1 cellular context compared by ENCODE assay signal in genomic region chr2:85445316-85446295, GRCh38.
A peak's percentile ranks its signal among the peaks of the same experiment; 100 is the strongest.
TF ChIP-seq lines count a peak whose summit lies in the region.

No MANE protein-coding gene starts in this region.

TF ChIP-seq in K562, 482 proteins besides CTCF, POLR2A, EP300 and RAD21 (continued from another document):
- no peak for TF ChIP-seq LEF1 (IDR thresholded peaks at IDR 0.05)
- TF ChIP-seq SREBF1 (IDR thresholded peaks at IDR 0.05; ENCODE audit: borderline replicate concordance, low read depth, low read length) = no peak
- TF ChIP-seq CEBPG (CRISPR knock-in tag; IDR thresholded peaks at IDR 0.05) = peak; percentile 51; the same call in 1 of the 2 replicates
- TF ChIP-seq CEBPG (tag; conservative IDR thresholded peaks at IDR 0.05 in 1 of 2, IDR thresholded peaks at IDR 0.05 in 1 of 2) = peak; percentile 53 to 86; a peak in 3 of 4 replicates
- TF ChIP-seq CAMTA2 (CRISPR knock-in tag; conservative IDR thresholded peaks at IDR 0.05) = no peak
- TF ChIP-seq SMAD4 (CRISPR knock-in tag; conservative IDR thresholded peaks at IDR 0.05) = 0 out of 2 replicates have a peak, but pooled peaks have one; percentile 63
- no peak for TF ChIP-seq MEIS2 (IDR thresholded peaks at IDR 0.05; ENCODE audit: partially characterized antibody)
- TF ChIP-seq NR2C2 (CRISPR knock-in tag; IDR thresholded peaks at IDR 0.05) = no peak
- TF ChIP-seq NR2C2 (tag; IDR thresholded peaks at IDR 0.05) = peak; percentile 24; the same call in 1 of the 2 replicates
- 0 out of 2 replicates have a peak, but pooled peaks have one; percentile 22 for TF ChIP-seq NFRKB (IDR thresholded peaks at IDR 0.05; ENCODE audit: low read depth)
- no peak for TF ChIP-seq POLR2B (IDR thresholded peaks at IDR 0.05; ENCODE audit: low read depth, partially characterized antibody)
- no peak for TF ChIP-seq CBX8 (IDR thresholded peaks at IDR 0.05; ENCODE audit: borderline replicate concordance, extremely low read depth, low read depth, low read length, poor library complexity, severe bottlenecking)
- no peak for TF ChIP-seq ZNF212 (CRISPR knock-in tag; IDR thresholded peaks at IDR 0.05)
- TF ChIP-seq ATF7 (IDR thresholded peaks at IDR 0.05) = peak; percentile 39; the same call in 1 of the 2 replicates
- no peak for TF ChIP-seq E2F5 (CRISPR knock-in tag; IDR thresholded peaks at IDR 0.05)
- 0 out of 2 replicates have a peak, but pooled peaks have one; percentile 16 for TF ChIP-seq GABPA (tag; conservative IDR thresholded peaks at IDR 0.05; ENCODE audit: low read depth)
- TF ChIP-seq GATAD2A (IDR thresholded peaks at IDR 0.05) = no peak
- TF ChIP-seq ZNF280A (IDR thresholded peaks at IDR 0.05; ENCODE audit: low read depth, partially characterized antibody) = no peak
- TF ChIP-seq FOXK2 (conservative IDR thresholded peaks at IDR 0.05 in 1 of 2, IDR thresholded peaks at IDR 0.05 in 1 of 2; ENCODE audit: low read depth in 2 of 2) = no peak
- 0 out of 2 replicates have a peak, but pooled peaks have one; percentile 24 for TF ChIP-seq MEF2D (tag; conservative IDR thresholded peaks at IDR 0.05; ENCODE audit: low read depth)
- TF ChIP-seq TARDBP (IDR thresholded peaks at IDR 0.05) = no peak
- no peak for TF ChIP-seq ZNF253 (CRISPR knock-in tag; conservative IDR thresholded peaks at IDR 0.05)
- TF ChIP-seq ETV1 (tag; conservative IDR thresholded peaks at IDR 0.05; ENCODE audit: low read depth) = no peak
- TF ChIP-seq ATF4 (CRISPR knock-in tag; IDR thresholded peaks at IDR 0.05) = peak; percentile 50; the same call in 1 of the 2 replicates
- TF ChIP-seq ZNF583 (CRISPR knock-in tag; IDR thresholded peaks at IDR 0.05) = 0 out of 2 replicates have a peak, but pooled peaks have one; percentile 22
- no peak for TF ChIP-seq KLF13 (tag; IDR thresholded peaks at IDR 0.05; ENCODE audit: borderline replicate concordance, low read depth)
- TF ChIP-seq USF1 (CRISPR knock-in tag; IDR thresholded peaks at IDR 0.05) = no peak
- peak; percentile 53; the same call in 1 of the 2 replicates for TF ChIP-seq ATF3 (IDR thresholded peaks at IDR 0.05)
- no peak for TF ChIP-seq ATF3 (CRISPR knock-in tag; conservative IDR thresholded peaks at IDR 0.05)
- TF ChIP-seq RBFOX2 (IDR thresholded peaks at IDR 0.05; ENCODE audit: low read depth, low read length) = peak; percentile 27; the same call in 1 of the 2 replicates
- TF ChIP-seq NR4A1 (CRISPR knock-in tag; IDR thresholded peaks at IDR 0.05) = no peak
- no peak for TF ChIP-seq NR4A1 (tag; IDR thresholded peaks at IDR 0.05)
- TF ChIP-seq ZBTB9 (CRISPR knock-in tag; IDR thresholded peaks at IDR 0.05) = peak; percentile 31; the same call in 1 of the 2 replicates
- TF ChIP-seq DMBX1 (CRISPR knock-in tag; IDR thresholded peaks at IDR 0.05; ENCODE audit: borderline replicate concordance) = peak; percentile 59; the same call in 1 of the 2 replicates
- no peak for TF ChIP-seq NRF1 (conservative IDR thresholded peaks at IDR 0.05 in 1 of 2, IDR thresholded peaks at IDR 0.05 in 1 of 2)
- TF ChIP-seq ZNF589 (CRISPR knock-in tag; IDR thresholded peaks at IDR 0.05; ENCODE audit: low read depth) = peak; percentile 57; the same call in 1 of the 2 replicates
- no peak for TF ChIP-seq ZBTB26 (CRISPR knock-in tag; IDR thresholded peaks at IDR 0.05)
- TF ChIP-seq ZNF592 (IDR thresholded peaks at IDR 0.05) = peak; percentile 41; the same call in 1 of the 2 replicates
